In genomic region chr22:29695129-29695926, GRCh38 we compare ENCODE assay signal across 21 cellular contexts. TPM values are rescaled to one million over a fixed set of nuclear protein-coding genes. Genes with fewer than 3 reads are reported as not detected.
DNase-seq lines count a peak whose midpoint lies in the region; ATAC-seq and TF ChIP-seq lines count a peak whose summit lies in the region.
"Had no signal": no experiment of that assay in that cellular context is flagged by ENCODE, and none has a peak within 500 bp of the region (broad histone marks: within the 10 kb centered on the region; RNA-seq: fewer than 3 reads in every experiment).

No MANE protein-coding gene starts in this region.

- TF ChIP-seq CTCF in brain (conservative IDR thresholded peaks at IDR 0.05), result no peak

- no peaks in the 10 kb centered on the region for H3K9me3 Mint-ChIP-seq in brain
- H3K9me3 Mint-ChIP-seq: activated naive CD4-positive, alpha-beta T cell treated with anti-CD3 and anti-CD28 coated beads, Interleukin-2, amount 10 ng/mL, durations not matched to agents 7 days and 5 days; effector memory CD8-positive, alpha-beta T cell; neural crest cell; T-helper 1 cell treated with Interleukin-12 subunit alpha and Interleukin-12 subunit beta and Interleukin-4 antibody, amounts not matched to agents 30 μg/mL and 1 μg/mL, for 36 hours had no signal

- no peaks in the 10 kb centered on the region for H3K27me3 Mint-ChIP-seq in brain
- H3K27me3 Mint-ChIP-seq: activated naive CD4-positive, alpha-beta T cell treated with anti-CD3 and anti-CD28 coated beads, Interleukin-2, amount 10 ng/mL, durations not matched to agents 7 days and 5 days; effector memory CD8-positive, alpha-beta T cell had no signal

- DNase-seq in NCI-H1105 treated with DMSO at 0.1 percent for 48 hours (lab: John Stamatoyannopoulos, UW) (peak; percentile 69), nucleus accumbens (lab: John Stamatoyannopoulos, UW) (peak in 44 of 56 donors; percentile 9 to 88 (median 49)), ureter (ENCODE audit: low spot score) (no peak), HEK293T (ENCODE audit: extremely low spot score) (no peak)
- no peak for DNase-seq in effector CD4-positive, alpha-beta T cell
- DNase-seq: activated CD4-positive, alpha-beta T cell treated with anti-CD3 and anti-CD28 coated beads for 1 hour; activated CD8-positive, alpha-beta memory T cell treated with anti-CD3 and anti-CD28 coated beads, Interleukin-2, amount 50 U/mL, for 48 hours; activated naive CD4-positive, alpha-beta T cell treated with anti-CD3 and anti-CD28 coated beads, Interleukin-2, amount 10 ng/mL, durations not matched to agents 7 days and 5 days; effector memory CD8-positive, alpha-beta T cell; GOT3; NCI-H82; sigmoid colon had no signal

- 0 out of 22 replicates have a peak overlapping the region, but pooled peaks of 1 of the 11 experiments have one; percentile 31 for H3K9ac ChIP-seq in BLaER1 treated with 17β-estradiol and CSF1 and Interleukin-3, amounts not matched to agents 10 nM and 100 nM

- peak overlapping the region in 3 of 5 experiments; percentile 69 to 91 (median 88) for H3K27ac Mint-ChIP-seq in brain
- H3K27ac Mint-ChIP-seq: activated naive CD4-positive, alpha-beta T cell treated with anti-CD3 and anti-CD28 coated beads, Interleukin-2, amount 10 ng/mL, durations not matched to agents 7 days and 5 days; effector memory CD8-positive, alpha-beta T cell; T-helper 1 cell treated with Interleukin-12 subunit alpha and Interleukin-12 subunit beta and Interleukin-4 antibody, amounts not matched to agents 30 μg/mL and 1 μg/mL, for 36 hours had no signal

- POLR2A ChIA-PET in HEK293T (lab: Yijun Ruan, JAX), result no interaction called here

- peaks cover 12 to 90% (median 76%) of the 10 kb centered on the region in 10 experiments for H3K4me1 ChIP-seq in BLaER1 treated with 17β-estradiol and CSF1 and Interleukin-3, amounts not matched to agents 10 nM and 100 nM

- no peaks in the 10 kb centered on the region; a peak in 1 of 22 replicates for H3K27me3 ChIP-seq in BLaER1 treated with 17β-estradiol and CSF1 and Interleukin-3, amounts not matched to agents 10 nM and 100 nM
- H3K27me3 ChIP-seq: upper lobe of left lung had no signal

- peaks cover 52% of the 10 kb centered on the region for H3K4me1 Mint-ChIP-seq in brain

- no peak overlapping the region for H3K4me3 ChIP-seq in BLaER1 treated with 17β-estradiol and CSF1 and Interleukin-3, amounts not matched to agents 10 nM and 100 nM
- H3K4me3 ChIP-seq: lung, sigmoid colon, upper lobe of left lung had no signal

- peak overlapping the region in 8 of 11 experiments; percentile 58 to 100 (median 92); a peak in 15 of 22 replicates for H3K4me2 ChIP-seq in BLaER1 treated with 17β-estradiol and CSF1 and Interleukin-3, amounts not matched to agents 10 nM and 100 nM

- H3K4me3 Mint-ChIP-seq in brain, result no peak overlapping the region
- H3K4me3 Mint-ChIP-seq: activated naive CD4-positive, alpha-beta T cell treated with anti-CD3 and anti-CD28 coated beads, Interleukin-2, amount 10 ng/mL, durations not matched to agents 7 days and 5 days; effector memory CD8-positive, alpha-beta T cell; neural crest cell; T-helper 1 cell treated with Interleukin-12 subunit alpha and Interleukin-12 subunit beta and Interleukin-4 antibody, amounts not matched to agents 30 μg/mL and 1 μg/mL, for 36 hours had no signal

- CTCF ChIA-PET in HEK293T (lab: Yijun Ruan, JAX), result interaction anchor here (2.3 kb wide), 1 partner anchor 10 kb away, joined by 5 read pairs; no protein-coding TSS in a partner anchor

- H3K27ac ChIP-seq in BLaER1 treated with 17β-estradiol and CSF1 and Interleukin-3, amounts not matched to agents 10 nM and 100 nM, result peak overlapping the region in 2 of 11 experiments; percentile 18 to 22; a peak in 3 of 22 replicates
- H3K27ac ChIP-seq: sigmoid colon, upper lobe of left lung had no signal

- peaks cover 1 to 50% (median 22%) of the 10 kb centered on the region in 11 experiments; a peak in 16 of 22 replicates for H4K20me1 ChIP-seq in BLaER1 treated with 17β-estradiol and CSF1 and Interleukin-3, amounts not matched to agents 10 nM and 100 nM

- H3K9me3 ChIP-seq in BLaER1 treated with 17β-estradiol and CSF1 and Interleukin-3, amounts not matched to agents 10 nM and 100 nM (replicated peaks in 1 of 11), result no peaks in the 10 kb centered on the region
- H3K9me3 ChIP-seq: sigmoid colon, upper lobe of left lung had no signal

- peaks cover 29 to 74% (median 55%) of the 10 kb centered on the region in 11 experiments for H3K36me3 ChIP-seq in BLaER1 treated with 17β-estradiol and CSF1 and Interleukin-3, amounts not matched to agents 10 nM and 100 nM

- peaks cover 20% of the 10 kb centered on the region for H3K36me3 Mint-ChIP-seq in brain

- ATAC-seq in HG03439 (IDR thresholded peaks at IDR 0.05; ENCODE audit: unreplicated experiment), result no peak
- ATAC-seq: effector memory CD8-positive, alpha-beta T cell had no signal

TF ChIP-seq in HEK293T, 16 proteins besides CTCF, POLR2A, EP300 and RAD21:
- TF ChIP-seq HDGF (IDR thresholded peaks at IDR 0.05; ENCODE audit: borderline replicate concordance) (no peak), BHLHE40 (IDR thresholded peaks at IDR 0.05; ENCODE audit: borderline replicate concordance) (no peak), PKNOX1 (IDR thresholded peaks at IDR 0.05) (no peak), LEF1 (IDR thresholded peaks at IDR 0.05; ENCODE audit: borderline replicate concordance) (no peak), SUZ12 (IDR thresholded peaks at IDR 0.05) (no peak), ZNF384 (IDR thresholded peaks at IDR 0.05) (no peak), SP1 (IDR thresholded peaks at IDR 0.05) (no peak), CTBP1 (IDR thresholded peaks at IDR 0.05; ENCODE audit: borderline replicate concordance) (no peak)

RNA-seq across cellular contexts. Expression of gene CABP7, which starts 24.5 kb away (rescaled TPM):
- 1.6 TPM for polyA plus RNA-seq in brain (ENCODE audit: insufficient read depth, low read depth, low replicate concordance)
- total RNA-seq in ureter, result not detected
- total RNA-seq: fibroblast of villous mesenchyme, neural crest cell, RPMI7951 had no signal

Comparison
In these comparisons a context has a peak if more than half of its experiments do, and no peak if none do; other contexts are left out.
1. DNase-seq: peak in NCI-H1105 treated with DMSO at 0.1 percent for 48 hours (single experiment) and nucleus accumbens (44 of 56); none in ureter (single experiment), effector CD4-positive, alpha-beta T cell (single experiment) and HEK293T (single experiment).